ENCODE assay signal across 8 cellular contexts in the genomic region with DNA sequence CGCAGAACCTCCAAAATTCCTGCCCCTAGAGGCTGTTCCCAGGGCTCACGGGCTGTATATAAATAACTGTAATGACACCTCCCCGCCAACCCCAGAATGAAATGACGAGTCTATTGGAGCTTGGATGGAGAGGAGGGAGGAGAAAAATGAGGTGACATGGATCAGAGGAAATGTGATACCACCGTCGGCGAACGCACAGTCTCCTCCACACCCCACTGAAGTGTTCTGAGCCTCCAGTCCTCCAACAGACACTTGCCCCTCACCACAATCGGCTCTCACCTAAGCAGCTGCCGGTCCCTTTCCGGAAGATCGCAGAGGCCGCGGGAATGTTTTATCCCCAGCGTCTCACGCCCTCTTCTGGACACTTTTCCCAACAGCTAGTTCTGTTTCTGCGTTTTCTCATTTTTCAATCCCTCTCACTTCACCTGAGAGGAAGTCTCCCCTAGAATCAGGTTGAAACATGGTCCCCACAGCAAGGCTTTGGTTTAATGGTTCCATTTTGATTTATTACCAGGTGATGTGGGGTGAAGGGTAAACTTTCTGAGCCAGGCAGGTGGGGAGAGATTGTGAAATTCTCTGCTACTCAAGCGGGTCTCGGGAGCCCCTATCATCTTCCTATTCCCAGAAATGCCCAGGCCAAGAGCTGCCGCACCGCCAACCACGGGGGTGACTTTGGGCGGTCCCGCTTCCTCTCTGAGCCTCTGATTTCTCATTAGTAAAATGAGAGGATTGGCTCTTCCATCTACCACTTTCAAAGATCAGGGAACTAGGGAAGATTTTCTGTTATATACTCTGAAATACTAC. TPM values are rescaled to one million over a fixed set of nuclear protein-coding genes. Genes with fewer than 3 reads are reported as not detected.
DNase-seq lines count a peak whose midpoint lies in the region; FAIRE-seq and TF ChIP-seq lines count a peak whose summit lies in the region.

No MANE protein-coding gene starts in this region.

- intact Hi-C loops in transverse colon (cut with DNase I; ENCODE audit: low total_unique reads), result loop anchor here (1.0 kb wide), 1 partner anchor 22 kb away; no protein-coding TSS in a partner anchor

- peak; percentile 32 for DNase-seq in H4 (ENCODE audit: low spot score)
- peak; percentile 49 to 80 for DNase-seq in NCI-H524 (lab: John Stamatoyannopoulos, UW)
- peak; percentile 45 for DNase-seq in bronchial epithelial cell (ENCODE audit: low read depth)
- DNase-seq in kidney tubule cell (ENCODE audit: low spot score), result peak; percentile 70
- peak; percentile 60 for DNase-seq in transverse colon
- DNase-seq in effector CD8-positive, alpha-beta T cell (lab: John Stamatoyannopoulos, UW), result no peak
- DNase-seq in suprapubic skin (ENCODE audit: low spot score in 2 of 2), result no peak

- peak overlapping the region; percentile 16; the same call in 1 of the 2 replicates for H3K4me2 ChIP-seq in BLaER1

- H4K20me1 ChIP-seq in BLaER1, result no peaks in the 10 kb centered on the region

- TF ChIP-seq POLR2A in transverse colon (IDR thresholded peaks at IDR 0.05) (no peak), suprapubic skin (IDR thresholded peaks at IDR 0.05) (no peak)

- H3K27me3 ChIP-seq in BLaER1 (peaks cover 5% of the 10 kb centered on the region; the same call in 1 of the 2 replicates), bronchial epithelial cell (ENCODE audit: control insufficient read depth, insufficient read depth, low read length) (peaks cover 3% of the 10 kb centered on the region), transverse colon (peaks cover 6% of the 10 kb centered on the region), suprapubic skin (peaks cover 32% of the 10 kb centered on the region)

- no peak overlapping the region for H3K9ac ChIP-seq in BLaER1

- H3K36me3 ChIP-seq in BLaER1 (no peaks in the 10 kb centered on the region), bronchial epithelial cell (ENCODE audit: control insufficient read depth, insufficient read depth, low read length) (no peaks in the 10 kb centered on the region), transverse colon (no peaks in the 10 kb centered on the region), suprapubic skin (no peaks in the 10 kb centered on the region)

- WGBS in transverse colon (ENCODE audit: low coverage in 1 of 2), 2 donors, result 0 to 27% methylated on average over 9 to 24 of the region's 24 CpGs
- 19% methylated on average over 24 of the region's 24 CpGs for WGBS in suprapubic skin

- H3K9me3 ChIP-seq in BLaER1 (peaks cover 5% of the 10 kb centered on the region; the same call in 1 of the 2 replicates), transverse colon (no peaks in the 10 kb centered on the region), suprapubic skin (peaks cover 3% of the 10 kb centered on the region)

- in situ Hi-C loops in transverse colon (cut with MboI; ENCODE audit: low pct_ligation_motif_present in 1 of 4, low pct_unique_long_range_greater_than_20kb in 1 of 4, low sequenced_read_pairs in 3 of 4), result loop anchor here in 3 of 4 donors (10.0 to 25.0 kb wide), 3 partner anchors 158 to 192 kb away; no protein-coding TSS in a partner anchor

- TF ChIP-seq CTCF in bronchial epithelial cell (IDR thresholded peaks at IDR 0.05; ENCODE audit: insufficient read depth, low read length, severe bottlenecking), result peak; percentile 86
- TF ChIP-seq CTCF in transverse colon (IDR thresholded peaks at IDR 0.05), result peak; percentile 42 to 64 (median 56)
- TF ChIP-seq CTCF in suprapubic skin (IDR thresholded peaks at IDR 0.05), result peak in 1 of 2 donors; percentile 45

- H3K4me1 ChIP-seq in BLaER1, result no peaks in the 10 kb centered on the region
- peaks cover 0 to 5% (median 0%) of the 10 kb centered on the region in 4 donors for H3K4me1 ChIP-seq in transverse colon
- H3K4me1 ChIP-seq in suprapubic skin, result peaks cover 4% of the 10 kb centered on the region

- no peak overlapping the region for H3K4me3 ChIP-seq in BLaER1
- H3K4me3 ChIP-seq in bronchial epithelial cell (ENCODE audit: low read depth, low read length), result no peak overlapping the region
- H3K4me3 ChIP-seq in transverse colon, result no peak overlapping the region
- H3K4me3 ChIP-seq in suprapubic skin, result no peak overlapping the region

- no peak for TF ChIP-seq EP300 in transverse colon (IDR thresholded peaks at IDR 0.05; ENCODE audit: low read depth)
- no peak for TF ChIP-seq EP300 in suprapubic skin (IDR thresholded peaks at IDR 0.05)

- no peak for FAIRE-seq in bronchial epithelial cell (lab: Jason Lieb, UNC)

- H3K27ac ChIP-seq in BLaER1 (no peak overlapping the region), transverse colon (no peak overlapping the region), suprapubic skin (no peak overlapping the region)

RNA-seq across cellular contexts. Expression of a gene that starts 9.1 kb away (rescaled TPM):
- total RNA-seq in H4 (2014; rRNA removed; shearing (Covaris generic)), result 10.9 and 12.4 TPM in 2 replicates
- 31.3 and 66.8 TPM in 2 replicates for total RNA-seq in bronchial epithelial cell
- 100 to 1,000 TPM in 3 of 4 donors, 10 to 100 TPM in 1; 96.7 to 144 (median 114) TPM for total RNA-seq in transverse colon
- total RNA-seq in suprapubic skin, result 10 to 100 TPM; 30.3 to 44.4 (median 40.7) TPM

Comparison
In these comparisons a context has a peak if more than half of its experiments do, and no peak if none do; other contexts are left out.
1. DNase-seq: peak in H4 (single experiment), NCI-H524 (2 of 2), bronchial epithelial cell (single experiment), kidney tubule cell (single experiment) and transverse colon (single experiment); none in effector CD8-positive, alpha-beta T cell (single experiment) and suprapubic skin (0 of 2).